In the genomic region with DNA sequence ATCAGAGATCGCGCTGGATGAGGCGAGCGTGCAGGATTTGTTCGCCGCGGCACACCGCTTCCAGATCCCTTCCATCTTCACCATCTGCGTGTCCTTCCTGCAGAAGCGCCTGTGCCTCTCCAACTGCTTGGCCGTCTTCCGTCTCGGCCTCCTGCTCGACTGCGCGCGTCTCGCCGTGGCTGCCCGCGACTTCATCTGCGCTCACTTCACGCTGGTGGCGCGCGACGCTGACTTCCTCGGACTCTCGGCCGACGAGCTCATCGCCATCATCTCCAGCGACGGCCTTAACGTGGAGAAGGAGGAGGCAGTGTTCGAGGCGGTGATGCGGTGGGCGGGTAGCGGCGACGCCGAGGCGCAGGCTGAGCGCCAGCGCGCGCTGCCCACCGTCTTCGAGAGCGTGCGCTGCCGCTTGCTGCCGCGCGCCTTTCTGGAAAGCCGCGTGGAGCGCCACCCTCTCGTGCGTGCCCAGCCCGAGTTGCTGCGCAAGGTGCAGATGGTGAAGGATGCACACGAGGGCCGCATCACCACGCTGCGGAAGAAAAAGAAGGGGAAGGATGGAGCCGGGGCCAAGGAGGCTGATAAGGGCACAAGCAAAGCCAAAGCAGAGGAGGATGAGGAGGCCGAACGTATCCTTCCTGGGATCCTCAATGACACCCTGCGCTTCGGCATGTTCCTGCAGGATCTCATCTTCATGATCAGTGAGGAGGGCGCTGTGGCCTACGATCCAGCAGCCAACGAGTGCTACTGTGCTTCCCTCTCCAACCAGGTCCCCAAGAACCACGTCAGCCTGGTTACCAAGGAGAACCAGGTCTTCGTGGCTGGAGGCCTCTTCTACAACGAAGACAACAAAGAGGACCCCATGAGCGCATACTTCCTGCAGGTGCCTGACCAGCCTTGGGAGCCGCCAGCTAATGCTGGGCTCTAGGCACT, we compare ENCODE assay signal across 17 cellular contexts. TPM values are rescaled to one million over a fixed set of nuclear protein-coding genes. Genes with fewer than 3 reads are reported as not detected.
DNase-seq lines count a peak whose midpoint lies in the region; ATAC-seq, FAIRE-seq and TF ChIP-seq lines count a peak whose summit lies in the region.
"Had no signal": no experiment of that assay in that cellular context is flagged by ENCODE, and none has a peak within 500 bp of the region (broad histone marks: within the 10 kb centered on the region; RNA-seq: fewer than 3 reads in every experiment).

No MANE protein-coding gene starts in this region.

- intact Hi-C loops in kidney (cut with DNase I): no loop called here

- H3K4me1 Mint-ChIP-seq in activated CD4-positive, alpha-beta T cell treated with anti-CD3 and anti-CD28 coated beads, Interleukin-2, amount 10 ng/mL, durations not matched to agents 7 days and 5 days: peaks cover 2% of the 10 kb centered on the region
- H3K4me1 Mint-ChIP-seq in WTC11: peaks cover 18% of the 10 kb centered on the region
- peaks cover 6% of the 10 kb centered on the region for H3K4me1 Mint-ChIP-seq in stimulated activated effector memory CD8-positive, alpha-beta T cell treated with anti-CD3 and anti-CD28 coated beads, Interleukin-12 subunit alpha, Interleukin-12 subunit beta, amount 100 ng/mL, for 72 hours
- peaks cover 6% of the 10 kb centered on the region for H3K4me1 Mint-ChIP-seq in type B pancreatic cell (ENCODE audit: unreplicated experiment)
- H3K4me1 Mint-ChIP-seq: mesothelial cell of epicardium had no signal

- peak overlapping the region; percentile 18 for H3K4me3 Mint-ChIP-seq in activated CD4-positive, alpha-beta T cell treated with anti-CD3 and anti-CD28 coated beads, Interleukin-2, amount 10 ng/mL, durations not matched to agents 7 days and 5 days
- H3K4me3 Mint-ChIP-seq in WTC11 (no peak overlapping the region), type B pancreatic cell (no peak overlapping the region)
- peak overlapping the region; percentile 9 for H3K4me3 Mint-ChIP-seq in stimulated activated effector memory CD8-positive, alpha-beta T cell treated with anti-CD3 and anti-CD28 coated beads, Interleukin-12 subunit alpha, Interleukin-12 subunit beta, amount 100 ng/mL, for 72 hours
- H3K4me3 Mint-ChIP-seq: mesothelial cell of epicardium had no signal

- POLR2A ChIA-PET in activated CD4-positive, alpha-beta T cell treated with anti-CD3 and anti-CD28 coated beads, Interleukin-2, amount 10 ng/mL, durations not matched to agents 7 days and 5 days (lab: Charles Lee): no interaction called here
- POLR2A ChIA-PET in WTC11 (lab: Charles Lee): no interaction called here

- no peaks in the 10 kb centered on the region for H3K36me3 ChIP-seq in kidney (ENCODE audit: control insufficient read depth in 1 of 2, insufficient read depth in 2 of 2, low read length in 2 of 2)
- H3K36me3 ChIP-seq: cardiac muscle cell had no signal

- no peak for FAIRE-seq in kidney (lab: Jason Lieb, UNC)

- peaks cover 0 to 4% of the 10 kb centered on the region in 2 donors for H3K4me1 ChIP-seq in kidney (ENCODE audit: control insufficient read depth in 1 of 2, insufficient read depth in 1 of 2, low read depth in 1 of 2, low read length in 2 of 2)

- no peak overlapping the region for H3K27ac ChIP-seq in kidney (ENCODE audit: low read depth in 2 of 2, low read length in 2 of 2)
- H3K27ac ChIP-seq: cardiac muscle cell had no signal

- H3K9me3 ChIP-seq in kidney (ENCODE audit: control insufficient read depth in 1 of 2, low read length in 2 of 2): no peaks in the 10 kb centered on the region

- H3K27ac Mint-ChIP-seq in activated CD4-positive, alpha-beta T cell treated with anti-CD3 and anti-CD28 coated beads, Interleukin-2, amount 10 ng/mL, durations not matched to agents 7 days and 5 days: no peak overlapping the region
- H3K27ac Mint-ChIP-seq in WTC11 (no peak overlapping the region), type B pancreatic cell (no peak overlapping the region)
- H3K27ac Mint-ChIP-seq in stimulated activated effector memory CD8-positive, alpha-beta T cell treated with anti-CD3 and anti-CD28 coated beads, Interleukin-12 subunit alpha, Interleukin-12 subunit beta, amount 100 ng/mL, for 72 hours: no peak overlapping the region
- H3K27ac Mint-ChIP-seq: activated T-helper 2 cell treated with anti-CD3 and anti-CD28 coated beads, Interferon-gamma antibody, Interleukin-2, Interleukin-4, amounts not matched to agents 10 μg/mL and 5 μg/mL and 100 μg/mL, durations not matched to agents 14 hours and 24 hours and 36 hours; mesothelial cell of epicardium; progenitor cell of endocrine pancreas had no signal

- no peak overlapping the region for H3K4me3 ChIP-seq in kidney (ENCODE audit: low read length in 2 of 2)
- H3K4me3 ChIP-seq: cardiac muscle cell had no signal

- no peak for TF ChIP-seq CTCF in WTC11 (IDR thresholded peaks at IDR 0.05)
- no peak for TF ChIP-seq CTCF in kidney (IDR thresholded peaks at IDR 0.05; ENCODE audit: borderline replicate concordance, extremely low read depth, insufficient read depth)
- TF ChIP-seq CTCF in type B pancreatic cell (conservative IDR thresholded peaks at IDR 0.05): no peak

- no peaks in the 10 kb centered on the region for H3K36me3 Mint-ChIP-seq in activated CD4-positive, alpha-beta T cell treated with anti-CD3 and anti-CD28 coated beads, Interleukin-2, amount 10 ng/mL, durations not matched to agents 7 days and 5 days (ENCODE audit: low read depth)
- H3K36me3 Mint-ChIP-seq in WTC11: no peaks in the 10 kb centered on the region
- no peaks in the 10 kb centered on the region for H3K36me3 Mint-ChIP-seq in stimulated activated effector memory CD8-positive, alpha-beta T cell treated with anti-CD3 and anti-CD28 coated beads, Interleukin-12 subunit alpha, Interleukin-12 subunit beta, amount 100 ng/mL, for 72 hours
- H3K36me3 Mint-ChIP-seq in type B pancreatic cell: no peaks in the 10 kb centered on the region
- H3K36me3 Mint-ChIP-seq: mesothelial cell of epicardium had no signal

- no peak overlapping the region for H3K9ac ChIP-seq in kidney (ENCODE audit: low read length in 2 of 2)

- ATAC-seq in WTC11: no peak
- ATAC-seq in stimulated activated effector memory CD8-positive, alpha-beta T cell treated with anti-CD3 and anti-CD28 coated beads, Interleukin-12 subunit alpha, Interleukin-12 subunit beta, amount 100 ng/mL, for 72 hours: no peak
- no peak for ATAC-seq in HG02588 (IDR thresholded peaks at IDR 0.05; ENCODE audit: unreplicated experiment)
- no peak for ATAC-seq in HG02938 (IDR thresholded peaks at IDR 0.05; ENCODE audit: unreplicated experiment)

- CTCF ChIA-PET in activated CD4-positive, alpha-beta T cell treated with anti-CD3 and anti-CD28 coated beads, Interleukin-2, amount 10 ng/mL, durations not matched to agents 7 days and 5 days (lab: Charles Lee): interaction anchor here (0.9 to 1.8 kb wide), 3 partner anchors 11 to 58 kb away, joined by 4 to 6 read pairs (median 5); no protein-coding TSS in a partner anchor
- CTCF ChIA-PET in WTC11 (lab: Charles Lee): interaction anchor here (0.8 kb wide), 1 partner anchor 144 kb away, joined by 3 read pairs; no protein-coding TSS in a partner anchor

- no peak for DNase-seq in activated CD4-positive, alpha-beta T cell treated with anti-CD3 and anti-CD28 coated beads, Interleukin-2, amount 10 ng/mL, durations not matched to agents 7 days and 5 days
- DNase-seq in activated CD4-positive, alpha-beta T cell treated with anti-CD3 and anti-CD28 coated beads, Interleukin-2, amount 50 U/mL, for 48 hours: no peak
- DNase-seq in WTC11 (ENCODE audit: low spot score) (no peak), kidney (peak; percentile 68), type B pancreatic cell (ENCODE audit: extremely low spot score, unreplicated experiment) (no peak)
- no peak for DNase-seq in stimulated activated effector memory CD8-positive, alpha-beta T cell treated with anti-CD3 and anti-CD28 coated beads, Interleukin-12 subunit alpha, Interleukin-12 subunit beta, amount 100 ng/mL, for 72 hours (ENCODE audit: low spot score in 2 of 2)
- DNase-seq: COR-L47, MM.1S had no signal

- no peaks in the 10 kb centered on the region for H3K9me3 Mint-ChIP-seq in activated CD4-positive, alpha-beta T cell treated with anti-CD3 and anti-CD28 coated beads, Interleukin-2, amount 10 ng/mL, durations not matched to agents 7 days and 5 days
- H3K9me3 Mint-ChIP-seq in WTC11 (no peaks in the 10 kb centered on the region), type B pancreatic cell (no peaks in the 10 kb centered on the region)
- no peaks in the 10 kb centered on the region for H3K9me3 Mint-ChIP-seq in stimulated activated effector memory CD8-positive, alpha-beta T cell treated with anti-CD3 and anti-CD28 coated beads, Interleukin-12 subunit alpha, Interleukin-12 subunit beta, amount 100 ng/mL, for 72 hours
- H3K9me3 Mint-ChIP-seq: activated T-helper 2 cell treated with anti-CD3 and anti-CD28 coated beads, Interferon-gamma antibody, Interleukin-2, Interleukin-4, amounts not matched to agents 10 μg/mL and 5 μg/mL and 100 μg/mL, durations not matched to agents 14 hours and 24 hours and 36 hours; mesothelial cell of epicardium had no signal

- H3K27me3 Mint-ChIP-seq in activated CD4-positive, alpha-beta T cell treated with anti-CD3 and anti-CD28 coated beads, Interleukin-2, amount 10 ng/mL, durations not matched to agents 7 days and 5 days: peaks cover 17% of the 10 kb centered on the region
- H3K27me3 Mint-ChIP-seq in WTC11 (ENCODE audit: low read depth) (peaks cover 3% of the 10 kb centered on the region), type B pancreatic cell (peaks cover 19% of the 10 kb centered on the region)

TF ChIP-seq in WTC11, 78 proteins besides CTCF, POLR2A, EP300 and RAD21 (continues in another document):
- no peak for TF ChIP-seq GRHL2 (CRISPR knock-in tag; IDR thresholded peaks at IDR 0.05; ENCODE audit: insufficient replicate concordance, severe bottlenecking)
- TF ChIP-seq RELA (CRISPR knock-in tag; IDR thresholded peaks at IDR 0.05; ENCODE audit: borderline replicate concordance): 0 out of 2 replicates have a peak, but pooled peaks have one; percentile 39
- TF ChIP-seq RORB (CRISPR knock-in tag; IDR thresholded peaks at IDR 0.05): no peak

RNA-seq across cellular contexts. Expression of a gene that starts 0.8 kb away (rescaled TPM):
- total RNA-seq in activated CD4-positive, alpha-beta T cell treated with anti-CD3 and anti-CD28 coated beads, Interleukin-2, amount 10 ng/mL, durations not matched to agents 7 days and 5 days: not detected
- total RNA-seq in WTC11 (2021) (not detected in 3 replicates), kidney (not detected), type B pancreatic cell (ENCODE audit: low replicate concordance) (0.12 TPM in 1 of 2 replicates, not detected in the other)
- polyA plus RNA-seq in kidney (ENCODE audit: insufficient read depth, low read depth, low replicate concordance): not detected
- total RNA-seq: A172; activated T-helper 2 cell treated with anti-CD3 and anti-CD28 coated beads, Interferon-gamma antibody, Interleukin-2, Interleukin-4, amounts not matched to agents 10 μg/mL and 5 μg/mL and 100 μg/mL, durations not matched to agents 14 hours and 24 hours and 36 hours; epithelial cell of proximal tubule; HT-29; mesothelial cell of epicardium; progenitor cell of endocrine pancreas had no signal

RNA-seq across cellular contexts. Expression of a gene that starts 16.4 kb away (rescaled TPM):
- total RNA-seq in activated CD4-positive, alpha-beta T cell treated with anti-CD3 and anti-CD28 coated beads, Interleukin-2, amount 10 ng/mL, durations not matched to agents 7 days and 5 days: not detected
- 0.21 to 0.92 TPM (median 0.60 TPM) in 3 replicates for total RNA-seq in WTC11 (2021)
- total RNA-seq in kidney: not detected
- not detected for polyA plus RNA-seq in kidney (ENCODE audit: insufficient read depth, low read depth, low replicate concordance)
- total RNA-seq in type B pancreatic cell (ENCODE audit: low replicate concordance): not detected in 2 replicates
- total RNA-seq: A172; activated T-helper 2 cell treated with anti-CD3 and anti-CD28 coated beads, Interferon-gamma antibody, Interleukin-2, Interleukin-4, amounts not matched to agents 10 μg/mL and 5 μg/mL and 100 μg/mL, durations not matched to agents 14 hours and 24 hours and 36 hours; epithelial cell of proximal tubule; HT-29; mesothelial cell of epicardium; progenitor cell of endocrine pancreas had no signal

RNA-seq across cellular contexts. Expression of a gene that starts 32.7 kb away (rescaled TPM):
- under 1 TPM; 0.21 to 0.22 TPM for total RNA-seq in activated CD4-positive, alpha-beta T cell treated with anti-CD3 and anti-CD28 coated beads, Interleukin-2, amount 10 ng/mL, durations not matched to agents 7 days and 5 days
- total RNA-seq in WTC11 (2021) (5.2 to 5.9 TPM (median 5.6 TPM) in 3 replicates), kidney (26.6 TPM), type B pancreatic cell (ENCODE audit: low replicate concordance) (8.1 and 9.0 TPM in 2 replicates)
- 7.8 TPM for polyA plus RNA-seq in kidney (ENCODE audit: insufficient read depth, low read depth, low replicate concordance)

Comparison
In these comparisons a context has a peak if more than half of its experiments do, and no peak if none do; other contexts are left out.
1. H3K4me3 Mint-ChIP-seq: peak in activated CD4-positive, alpha-beta T cell treated with anti-CD3 and anti-CD28 coated beads, Interleukin-2, amount 10 ng/mL, durations not matched to agents 7 days and 5 days (single experiment) and stimulated activated effector memory CD8-positive, alpha-beta T cell treated with anti-CD3 and anti-CD28 coated beads, Interleukin-12 subunit alpha, Interleukin-12 subunit beta, amount 100 ng/mL, for 72 hours (single experiment); none in WTC11 (single experiment) and type B pancreatic cell (single experiment).